Comparison of ENCODE assay signal across 8 cellular contexts in the genomic region with DNA sequence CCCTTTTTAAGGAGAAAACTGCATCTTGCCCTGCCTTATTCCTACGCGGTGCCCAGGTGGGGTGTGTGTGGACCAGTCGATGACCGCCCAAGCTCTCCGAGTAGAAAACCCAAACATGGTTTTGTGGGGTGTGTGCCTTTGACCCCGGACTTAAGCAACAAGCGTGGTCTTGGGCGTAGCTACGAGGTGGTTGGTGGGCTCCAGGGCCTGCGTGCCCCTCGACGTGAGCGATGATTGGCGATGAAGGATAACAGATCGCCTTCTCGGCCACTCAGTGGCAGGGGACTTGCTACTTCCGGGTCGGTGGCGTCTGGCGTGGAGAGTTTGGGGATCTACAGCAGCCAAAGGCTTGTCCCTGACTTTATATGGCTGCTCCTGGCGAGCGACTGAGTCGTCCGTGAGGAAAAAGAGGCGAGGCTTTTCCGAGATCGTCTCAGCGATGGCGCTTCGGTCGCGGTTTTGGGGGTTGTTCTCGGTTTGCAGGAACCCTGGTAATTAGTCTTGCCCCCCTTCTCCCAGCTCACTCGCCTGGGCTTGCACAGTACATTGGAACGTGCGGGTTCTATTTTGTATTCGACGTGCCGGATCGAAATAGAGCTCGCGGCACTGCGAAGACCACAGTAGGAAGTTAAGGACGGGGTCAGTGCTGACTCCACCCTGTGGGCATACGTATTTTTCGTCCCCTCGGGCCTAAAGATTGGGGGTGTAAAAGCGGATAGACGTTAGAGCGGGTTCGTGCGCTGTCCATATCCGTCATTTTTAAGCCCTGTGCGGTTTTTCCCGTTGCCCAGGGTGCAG. TPM values are rescaled to one million over a fixed set of nuclear protein-coding genes. Genes with fewer than 3 reads are reported as not detected.
DNase-seq lines count a peak whose midpoint lies in the region; ATAC-seq and TF ChIP-seq lines count a peak whose summit lies in the region.

A gene (plus strand): TSS at position 319 of the 798 bp plus-strand sequence. CDS start 121 bp downstream, at position 440.

- 0% methylated on average over 55 of the region's 55 CpGs for WGBS in ovary, 3 donors

- DNase-seq in GM12864 (ENCODE audit: low read depth) (peak; percentile 97), NCI-H1417 (lab: John Stamatoyannopoulos, UW) (peak; percentile 94 to 99 (median 98)), SW 1271 (lab: John Stamatoyannopoulos, UW) (peak; percentile 91 to 96), Right ventricle myocardium inferior (ENCODE audit: missing footprints) (peak; percentile 96), ovary (peak; percentile 89 to 93 (median 93)), tibial artery (peak; percentile 96 to 98)
- peak; percentile 74 for DNase-seq in activated naive CD8-positive, alpha-beta T cell treated with anti-CD3 and anti-CD28 coated beads, Interleukin-2, amount 50 U/mL, for 16 hours (ENCODE audit: low read depth, low spot score)

- peak; percentile 45 for TF ChIP-seq POLR2A in ovary (IDR thresholded peaks at IDR 0.05)

- TF ChIP-seq EP300 in ovary (IDR thresholded peaks at IDR 0.05), result no peak

- H3K27ac ChIP-seq in ovary, result peak within 1 kb of the TSS; percentile 95 to 97
- H3K27ac ChIP-seq in tibial artery, result peak within 1 kb of the TSS; percentile 96 to 98

- H3K9me3 ChIP-seq in ovary (no peaks in the 10 kb centered on the region), tibial artery (no peaks in the 10 kb centered on the region)

- intact Hi-C loops in Right ventricle myocardium inferior (cut with DNase I), result loop anchor here (1.0 kb wide), 1 partner anchor 96 kb away; no protein-coding TSS in a partner anchor
- intact Hi-C loops in ovary (cut with DNase I), result loop anchor here in 1 of 4 donors (5.0 kb wide), 1 partner anchor 42 kb away; no protein-coding TSS in a partner anchor
- intact Hi-C loops in tibial artery (cut with DNase I; ENCODE audit: low total_unique reads), result loop anchor here (2.0 to 5.0 kb wide), 3 partner anchors 42 to 177 kb away; a partner anchor contains a TSS

- ATAC-seq in HG02759 (IDR thresholded peaks at IDR 0.05; ENCODE audit: unreplicated experiment) (peak; percentile 85), Right ventricle myocardium inferior (peak; percentile 94)

- H3K27me3 ChIP-seq in ovary (no peaks in the 10 kb centered on the region), tibial artery (no peaks in the 10 kb centered on the region)

- H3K4me3 ChIP-seq in GM12864 (ENCODE audit: low read depth, low read length) (peak within 1 kb of the TSS; percentile 72), ovary (peak within 1 kb of the TSS; percentile 62), tibial artery (peak within 1 kb of the TSS; percentile 80 to 92)

- no peak for TF ChIP-seq CTCF in GM12864 (IDR thresholded peaks at IDR 0.05; ENCODE audit: low read depth, low read length, missing control alignments)
- no peak for TF ChIP-seq CTCF in ovary (IDR thresholded peaks at IDR 0.05)
- TF ChIP-seq CTCF in tibial artery (IDR thresholded peaks at IDR 0.05), result no peak

- no peaks in the 10 kb centered on the region for H3K36me3 ChIP-seq in ovary
- peaks cover 21 to 44% (median 25%) of the 10 kb centered on the region in 3 donors for H3K36me3 ChIP-seq in tibial artery

- peaks cover 11% of the 10 kb centered on the region for H3K4me1 ChIP-seq in ovary (ENCODE audit: insufficient read depth)
- H3K4me1 ChIP-seq in tibial artery, result peaks cover 0 to 70% (median 47%) of the 10 kb centered on the region in 4 donors

RNA-seq across cellular contexts. Expression of the gene that starts here (rescaled TPM):
- total RNA-seq in Right ventricle myocardium inferior, result 69.8 TPM
- total RNA-seq in ovary, result 10 to 100 TPM; 51.0 to 98.7 (median 54.0) TPM
- polyA plus RNA-seq in ovary, result 100 to 1,000 TPM in 1 of 2 donors, 10 to 100 TPM in 1; 67.9 to 112 TPM

Comparison
In these comparisons a context has a peak if more than half of its experiments do, and no peak if none do; other contexts are left out.
1. Peak in every context shown above with its lines: DNase-seq, ATAC-seq, H3K4me3 ChIP-seq and H3K27ac ChIP-seq.